ENCODE assay signal across 1 cellular context in the genomic region with DNA sequence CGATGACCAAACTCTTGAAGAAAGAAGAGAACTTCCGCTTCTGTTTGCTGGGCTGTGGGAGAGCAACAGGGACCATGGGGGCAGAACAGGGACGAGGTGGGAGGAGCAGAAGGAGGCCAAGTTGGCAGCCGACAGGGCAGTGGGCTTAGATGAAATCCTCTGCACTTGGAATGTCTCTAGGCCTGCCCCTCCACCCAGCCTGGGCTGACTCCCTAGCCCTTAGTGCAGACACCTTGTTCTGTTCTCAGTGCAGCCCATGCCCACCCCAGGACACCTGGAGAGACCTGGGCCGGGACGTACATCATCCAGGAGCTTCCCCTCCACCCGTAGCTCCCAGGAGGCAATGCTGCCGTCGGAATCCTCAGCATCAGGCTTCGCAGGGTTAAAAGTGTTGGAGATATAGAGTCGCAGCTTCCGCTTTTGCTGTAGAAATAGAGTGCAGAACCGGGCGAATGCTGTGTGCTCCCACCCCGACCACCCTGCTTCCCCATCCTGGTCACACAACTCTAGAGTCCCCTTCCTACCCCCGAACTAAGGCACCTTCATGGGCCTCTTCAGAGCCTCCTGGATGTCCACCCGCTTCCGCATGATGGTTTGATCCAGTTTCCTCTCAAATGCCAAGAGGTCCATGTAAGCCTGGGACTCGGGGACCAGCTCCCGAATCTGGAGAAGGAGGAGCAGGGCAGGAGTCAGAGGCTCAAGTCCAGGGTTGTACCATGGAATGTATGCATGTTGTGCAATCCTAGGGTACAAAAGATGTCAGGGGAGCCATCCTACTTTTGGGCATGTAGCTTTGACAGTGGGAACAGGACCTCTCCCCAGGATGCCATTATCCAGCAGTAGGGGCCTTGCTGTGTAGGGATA.
TF ChIP-seq lines count a peak whose summit lies in the region.

No MANE protein-coding gene starts in this region.

TF ChIP-seq in GM23338, 12 proteins besides CTCF, POLR2A, EP300 and RAD21 (continued from another document):
- TF ChIP-seq, protein P1, sequence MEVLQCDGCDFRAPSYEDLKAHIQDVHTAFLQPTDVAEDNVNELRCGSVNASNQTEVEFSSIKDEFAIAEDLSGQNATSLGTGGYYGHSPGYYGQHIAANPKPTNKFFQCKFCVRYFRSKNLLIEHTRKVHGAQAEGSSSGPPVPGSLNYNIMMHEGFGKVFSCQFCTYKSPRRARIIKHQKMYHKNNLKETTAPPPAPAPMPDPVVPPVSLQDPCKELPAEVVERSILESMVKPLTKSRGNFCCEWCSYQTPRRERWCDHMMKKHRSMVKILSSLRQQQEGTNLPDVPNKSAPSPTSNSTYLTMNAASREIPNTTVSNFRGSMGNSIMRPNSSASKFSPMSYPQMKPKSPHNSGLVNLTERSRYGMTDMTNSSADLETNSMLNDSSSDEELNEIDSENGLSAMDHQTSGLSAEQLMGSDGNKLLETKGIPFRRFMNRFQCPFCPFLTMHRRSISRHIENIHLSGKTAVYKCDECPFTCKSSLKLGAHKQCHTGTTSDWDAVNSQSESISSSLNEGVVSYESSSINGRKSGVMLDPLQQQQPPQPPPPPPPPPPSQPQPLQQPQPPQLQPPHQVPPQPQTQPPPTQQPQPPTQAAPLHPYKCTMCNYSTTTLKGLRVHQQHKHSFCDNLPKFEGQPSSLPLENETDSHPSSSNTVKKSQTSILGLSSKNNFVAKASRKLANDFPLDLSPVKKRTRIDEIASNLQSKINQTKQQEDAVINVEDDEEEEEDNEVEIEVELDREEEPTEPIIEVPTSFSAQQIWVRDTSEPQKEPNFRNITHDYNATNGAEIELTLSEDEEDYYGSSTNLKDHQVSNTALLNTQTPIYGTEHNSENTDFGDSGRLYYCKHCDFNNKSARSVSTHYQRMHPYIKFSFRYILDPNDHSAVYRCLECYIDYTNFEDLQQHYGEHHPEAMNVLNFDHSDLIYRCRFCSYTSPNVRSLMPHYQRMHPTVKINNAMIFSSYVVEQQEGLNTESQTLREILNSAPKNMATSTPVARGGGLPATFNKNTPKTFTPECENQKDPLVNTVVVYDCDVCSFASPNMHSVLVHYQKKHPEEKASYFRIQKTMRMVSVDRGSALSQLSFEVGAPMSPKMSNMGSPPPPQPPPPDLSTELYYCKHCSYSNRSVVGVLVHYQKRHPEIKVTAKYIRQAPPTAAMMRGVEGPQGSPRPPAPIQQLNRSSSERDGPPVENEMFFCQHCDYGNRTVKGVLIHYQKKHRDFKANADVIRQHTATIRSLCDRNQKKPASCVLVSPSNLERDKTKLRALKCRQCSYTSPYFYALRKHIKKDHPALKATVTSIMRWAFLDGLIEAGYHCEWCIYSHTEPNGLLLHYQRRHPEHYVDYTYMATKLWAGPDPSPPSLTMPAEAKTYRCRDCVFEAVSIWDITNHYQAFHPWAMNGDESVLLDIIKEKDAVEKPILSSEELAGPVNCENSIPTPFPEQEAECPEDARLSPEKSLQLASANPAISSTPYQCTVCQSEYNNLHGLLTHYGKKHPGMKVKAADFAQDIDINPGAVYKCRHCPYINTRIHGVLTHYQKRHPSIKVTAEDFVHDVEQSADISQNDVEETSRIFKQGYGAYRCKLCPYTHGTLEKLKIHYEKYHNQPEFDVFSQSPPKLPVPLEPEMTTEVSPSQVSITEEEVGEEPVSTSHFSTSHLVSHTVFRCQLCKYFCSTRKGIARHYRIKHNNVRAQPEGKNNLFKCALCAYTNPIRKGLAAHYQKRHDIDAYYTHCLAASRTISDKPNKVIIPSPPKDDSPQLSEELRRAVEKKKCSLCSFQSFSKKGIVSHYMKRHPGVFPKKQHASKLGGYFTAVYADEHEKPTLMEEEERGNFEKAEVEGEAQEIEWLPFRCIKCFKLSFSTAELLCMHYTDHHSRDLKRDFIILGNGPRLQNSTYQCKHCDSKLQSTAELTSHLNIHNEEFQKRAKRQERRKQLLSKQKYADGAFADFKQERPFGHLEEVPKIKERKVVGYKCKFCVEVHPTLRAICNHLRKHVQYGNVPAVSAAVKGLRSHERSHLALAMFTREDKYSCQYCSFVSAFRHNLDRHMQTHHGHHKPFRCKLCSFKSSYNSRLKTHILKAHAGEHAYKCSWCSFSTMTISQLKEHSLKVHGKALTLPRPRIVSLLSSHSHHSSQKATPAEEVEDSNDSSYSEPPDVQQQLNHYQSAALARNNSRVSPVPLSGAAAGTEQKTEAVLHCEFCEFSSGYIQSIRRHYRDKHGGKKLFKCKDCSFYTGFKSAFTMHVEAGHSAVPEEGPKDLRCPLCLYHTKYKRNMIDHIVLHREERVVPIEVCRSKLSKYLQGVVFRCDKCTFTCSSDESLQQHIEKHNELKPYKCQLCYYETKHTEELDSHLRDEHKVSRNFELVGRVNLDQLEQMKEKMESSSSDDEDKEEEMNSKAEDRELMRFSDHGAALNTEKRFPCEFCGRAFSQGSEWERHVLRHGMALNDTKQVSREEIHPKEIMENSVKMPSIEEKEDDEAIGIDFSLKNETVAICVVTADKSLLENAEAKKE (CRISPR knock-in tag; IDR thresholded peaks at IDR 0.05) = no peak
